Comparison of ENCODE assay signal across 1 cellular context in the genomic region with DNA sequence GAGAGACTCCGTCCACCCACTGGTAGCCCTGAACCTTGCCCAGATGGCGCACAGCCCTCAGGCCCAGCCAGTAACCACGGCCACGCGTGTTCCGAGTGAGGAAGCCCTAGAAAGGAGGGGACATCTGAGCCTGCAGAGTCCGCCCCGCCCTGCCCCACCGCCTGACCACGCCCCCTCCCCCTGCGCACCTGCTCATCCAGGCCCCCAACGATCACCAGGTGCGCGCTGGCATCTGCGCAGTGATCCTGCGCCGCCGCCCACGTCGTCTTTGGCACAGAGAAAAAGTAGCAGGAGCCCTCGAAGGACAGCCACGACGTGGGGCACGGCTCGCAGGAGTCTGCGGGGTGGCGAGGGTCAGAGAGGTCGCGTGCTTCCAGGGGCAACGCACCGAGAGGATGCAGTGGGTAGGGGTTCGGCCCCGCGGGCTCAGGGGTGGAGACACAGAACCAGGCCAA.
TF ChIP-seq lines count a peak whose summit lies in the region.

No MANE protein-coding gene starts in this region.

TF ChIP-seq in WTC11, 78 proteins besides CTCF, POLR2A, EP300 and RAD21 (continued from another document):
- TF ChIP-seq, protein P1, sequence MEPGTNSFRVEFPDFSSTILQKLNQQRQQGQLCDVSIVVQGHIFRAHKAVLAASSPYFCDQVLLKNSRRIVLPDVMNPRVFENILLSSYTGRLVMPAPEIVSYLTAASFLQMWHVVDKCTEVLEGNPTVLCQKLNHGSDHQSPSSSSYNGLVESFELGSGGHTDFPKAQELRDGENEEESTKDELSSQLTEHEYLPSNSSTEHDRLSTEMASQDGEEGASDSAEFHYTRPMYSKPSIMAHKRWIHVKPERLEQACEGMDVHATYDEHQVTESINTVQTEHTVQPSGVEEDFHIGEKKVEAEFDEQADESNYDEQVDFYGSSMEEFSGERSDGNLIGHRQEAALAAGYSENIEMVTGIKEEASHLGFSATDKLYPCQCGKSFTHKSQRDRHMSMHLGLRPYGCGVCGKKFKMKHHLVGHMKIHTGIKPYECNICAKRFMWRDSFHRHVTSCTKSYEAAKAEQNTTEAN (CRISPR knock-in tag; IDR thresholded peaks at IDR 0.05): no peak
- no peak for TF ChIP-seq FOXP1 (CRISPR knock-in tag; IDR thresholded peaks at IDR 0.05; ENCODE audit: borderline replicate concordance)
- TF ChIP-seq MXD4 (CRISPR knock-in tag; IDR thresholded peaks at IDR 0.05; ENCODE audit: borderline replicate concordance): no peak
- TF ChIP-seq, protein P2, sequence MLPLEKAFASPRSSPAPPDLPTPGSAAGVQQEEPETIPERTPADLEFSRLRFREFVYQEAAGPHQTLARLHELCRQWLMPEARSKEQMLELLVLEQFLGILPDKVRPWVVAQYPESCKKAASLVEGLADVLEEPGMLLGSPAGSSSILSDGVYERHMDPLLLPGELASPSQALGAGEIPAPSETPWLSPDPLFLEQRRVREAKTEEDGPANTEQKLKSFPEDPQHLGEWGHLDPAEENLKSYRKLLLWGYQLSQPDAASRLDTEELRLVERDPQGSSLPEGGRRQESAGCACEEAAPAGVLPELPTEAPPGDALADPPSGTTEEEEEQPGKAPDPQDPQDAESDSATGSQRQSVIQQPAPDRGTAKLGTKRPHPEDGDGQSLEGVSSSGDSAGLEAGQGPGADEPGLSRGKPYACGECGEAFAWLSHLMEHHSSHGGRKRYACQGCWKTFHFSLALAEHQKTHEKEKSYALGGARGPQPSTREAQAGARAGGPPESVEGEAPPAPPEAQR (CRISPR knock-in tag; IDR thresholded peaks at IDR 0.05): no peak
- TF ChIP-seq, protein P3, sequence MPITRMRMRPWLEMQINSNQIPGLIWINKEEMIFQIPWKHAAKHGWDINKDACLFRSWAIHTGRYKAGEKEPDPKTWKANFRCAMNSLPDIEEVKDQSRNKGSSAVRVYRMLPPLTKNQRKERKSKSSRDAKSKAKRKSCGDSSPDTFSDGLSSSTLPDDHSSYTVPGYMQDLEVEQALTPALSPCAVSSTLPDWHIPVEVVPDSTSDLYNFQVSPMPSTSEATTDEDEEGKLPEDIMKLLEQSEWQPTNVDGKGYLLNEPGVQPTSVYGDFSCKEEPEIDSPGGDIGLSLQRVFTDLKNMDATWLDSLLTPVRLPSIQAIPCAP (CRISPR knock-in tag; IDR thresholded peaks at IDR 0.05): no peak
- no peak for TF ChIP-seq ZNF138 (CRISPR knock-in tag; conservative IDR thresholded peaks at IDR 0.05)
- no peak for TF ChIP-seq GRHL2 (CRISPR knock-in tag; IDR thresholded peaks at IDR 0.05; ENCODE audit: insufficient replicate concordance, severe bottlenecking)
- TF ChIP-seq USF1 (CRISPR knock-in tag; IDR thresholded peaks at IDR 0.05): no peak
- TF ChIP-seq ERG (CRISPR knock-in tag; IDR thresholded peaks at IDR 0.05): no peak
- no peak for TF ChIP-seq NR3C1 (CRISPR knock-in tag; conservative IDR thresholded peaks at IDR 0.05; ENCODE audit: low read depth)
- TF ChIP-seq, protein P4, sequence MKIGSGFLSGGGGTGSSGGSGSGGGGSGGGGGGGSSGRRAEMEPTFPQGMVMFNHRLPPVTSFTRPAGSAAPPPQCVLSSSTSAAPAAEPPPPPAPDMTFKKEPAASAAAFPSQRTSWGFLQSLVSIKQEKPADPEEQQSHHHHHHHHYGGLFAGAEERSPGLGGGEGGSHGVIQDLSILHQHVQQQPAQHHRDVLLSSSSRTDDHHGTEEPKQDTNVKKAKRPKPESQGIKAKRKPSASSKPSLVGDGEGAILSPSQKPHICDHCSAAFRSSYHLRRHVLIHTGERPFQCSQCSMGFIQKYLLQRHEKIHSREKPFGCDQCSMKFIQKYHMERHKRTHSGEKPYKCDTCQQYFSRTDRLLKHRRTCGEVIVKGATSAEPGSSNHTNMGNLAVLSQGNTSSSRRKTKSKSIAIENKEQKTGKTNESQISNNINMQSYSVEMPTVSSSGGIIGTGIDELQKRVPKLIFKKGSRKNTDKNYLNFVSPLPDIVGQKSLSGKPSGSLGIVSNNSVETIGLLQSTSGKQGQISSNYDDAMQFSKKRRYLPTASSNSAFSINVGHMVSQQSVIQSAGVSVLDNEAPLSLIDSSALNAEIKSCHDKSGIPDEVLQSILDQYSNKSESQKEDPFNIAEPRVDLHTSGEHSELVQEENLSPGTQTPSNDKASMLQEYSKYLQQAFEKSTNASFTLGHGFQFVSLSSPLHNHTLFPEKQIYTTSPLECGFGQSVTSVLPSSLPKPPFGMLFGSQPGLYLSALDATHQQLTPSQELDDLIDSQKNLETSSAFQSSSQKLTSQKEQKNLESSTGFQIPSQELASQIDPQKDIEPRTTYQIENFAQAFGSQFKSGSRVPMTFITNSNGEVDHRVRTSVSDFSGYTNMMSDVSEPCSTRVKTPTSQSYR (CRISPR knock-in tag; IDR thresholded peaks at IDR 0.05): no peak
- no peak for TF ChIP-seq ETV6 (CRISPR knock-in tag; IDR thresholded peaks at IDR 0.05)
- TF ChIP-seq RELA (CRISPR knock-in tag; IDR thresholded peaks at IDR 0.05; ENCODE audit: borderline replicate concordance): no peak
